ENCODE assay signal across 1 cellular context in genomic region chr3:132549169-132549568, GRCh38.
TF ChIP-seq lines count a peak whose summit lies in the region.

No MANE protein-coding gene starts in this region.

TF ChIP-seq in SK-N-SH, 30 proteins besides CTCF, POLR2A, EP300 and RAD21 (continued from another document):
- TF ChIP-seq TEAD4 (IDR thresholded peaks at IDR 0.05; ENCODE audit: borderline replicate concordance, insufficient read depth) (no peak), NFIC (IDR thresholded peaks at IDR 0.05; ENCODE audit: borderline replicate concordance) (no peak), MEF2A (IDR thresholded peaks at IDR 0.05; ENCODE audit: borderline replicate concordance, low read depth) (no peak)
